1 cellular context compared by ENCODE assay signal in the genomic region with DNA sequence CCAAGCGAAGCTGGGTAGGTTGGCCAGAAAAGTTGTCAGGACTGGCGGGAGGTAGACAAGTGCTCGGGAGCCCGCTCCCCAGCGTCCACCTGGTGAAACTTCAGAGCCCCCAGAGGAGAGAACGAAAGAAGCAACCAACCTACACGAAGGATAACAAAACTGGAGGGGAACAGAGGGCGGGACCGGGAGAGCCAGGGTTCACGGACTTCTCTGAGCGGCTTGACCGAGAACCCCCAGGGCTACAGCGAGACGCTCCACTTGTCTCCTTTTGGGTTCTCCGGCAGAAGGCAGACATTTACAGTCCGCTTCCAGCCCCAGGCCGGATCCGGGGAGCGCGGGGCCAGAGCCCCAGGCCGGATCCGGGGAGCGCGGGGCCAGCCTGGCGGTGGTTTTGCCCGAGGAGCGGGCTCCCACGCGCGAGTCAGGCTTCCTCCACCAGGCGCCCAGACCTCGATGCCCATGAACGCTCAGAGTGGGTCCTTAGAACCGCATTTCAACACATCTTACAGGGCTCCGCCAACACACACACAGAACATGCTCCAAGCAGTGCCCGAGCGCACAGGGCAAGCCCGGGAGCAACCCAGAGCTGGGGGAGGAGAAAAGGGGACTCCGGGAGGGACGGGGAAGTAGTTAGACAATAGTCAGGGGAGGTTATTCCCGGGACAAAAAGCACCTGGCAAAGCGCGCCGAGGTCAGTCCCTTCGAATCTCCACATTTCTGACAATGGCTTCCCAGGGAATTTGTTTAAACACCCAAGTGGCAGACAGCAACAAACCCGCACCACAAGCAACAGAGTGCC.
TF ChIP-seq lines count a peak whose summit lies in the region.

No MANE protein-coding gene starts in this region.

TF ChIP-seq in IMR-90, 13 proteins besides CTCF, POLR2A, EP300 and RAD21 (continued from another document):
- TF ChIP-seq, protein P1, sequence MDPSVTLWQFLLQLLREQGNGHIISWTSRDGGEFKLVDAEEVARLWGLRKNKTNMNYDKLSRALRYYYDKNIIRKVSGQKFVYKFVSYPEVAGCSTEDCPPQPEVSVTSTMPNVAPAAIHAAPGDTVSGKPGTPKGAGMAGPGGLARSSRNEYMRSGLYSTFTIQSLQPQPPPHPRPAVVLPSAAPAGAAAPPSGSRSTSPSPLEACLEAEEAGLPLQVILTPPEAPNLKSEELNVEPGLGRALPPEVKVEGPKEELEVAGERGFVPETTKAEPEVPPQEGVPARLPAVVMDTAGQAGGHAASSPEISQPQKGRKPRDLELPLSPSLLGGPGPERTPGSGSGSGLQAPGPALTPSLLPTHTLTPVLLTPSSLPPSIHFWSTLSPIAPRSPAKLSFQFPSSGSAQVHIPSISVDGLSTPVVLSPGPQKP (IDR thresholded peaks at IDR 0.05; ENCODE audit: borderline replicate concordance, low read depth, low read length), result no peak
- no peak for TF ChIP-seq CEBPB (IDR thresholded peaks at IDR 0.05; ENCODE audit: low read depth, low read length)
- no peak for TF ChIP-seq RCOR1 (IDR thresholded peaks at IDR 0.05; ENCODE audit: insufficient replicate concordance, low read length)
- no peak for TF ChIP-seq MAZ (IDR thresholded peaks at IDR 0.05; ENCODE audit: borderline replicate concordance, low read depth, low read length)
- no peak for TF ChIP-seq RFX5 (IDR thresholded peaks at IDR 0.05; ENCODE audit: low read depth, low read length)
- TF ChIP-seq, protein P2, sequence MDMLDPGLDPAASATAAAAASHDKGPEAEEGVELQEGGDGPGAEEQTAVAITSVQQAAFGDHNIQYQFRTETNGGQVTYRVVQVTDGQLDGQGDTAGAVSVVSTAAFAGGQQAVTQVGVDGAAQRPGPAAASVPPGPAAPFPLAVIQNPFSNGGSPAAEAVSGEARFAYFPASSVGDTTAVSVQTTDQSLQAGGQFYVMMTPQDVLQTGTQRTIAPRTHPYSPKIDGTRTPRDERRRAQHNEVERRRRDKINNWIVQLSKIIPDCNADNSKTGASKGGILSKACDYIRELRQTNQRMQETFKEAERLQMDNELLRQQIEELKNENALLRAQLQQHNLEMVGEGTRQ (IDR thresholded peaks at IDR 0.05; ENCODE audit: low read depth, low read length), result no peak
- no peak for TF ChIP-seq NFE2L2 (IDR thresholded peaks at IDR 0.05; ENCODE audit: low read depth, low read length)
- TF ChIP-seq FOS (IDR thresholded peaks at IDR 0.05; ENCODE audit: low read depth, low read length), result no peak
- no peak for TF ChIP-seq CHD1 (IDR thresholded peaks at IDR 0.05; ENCODE audit: low read depth, low read length)
- no peak for TF ChIP-seq MAFK (IDR thresholded peaks at IDR 0.05; ENCODE audit: low read depth, low read length)
